ENCODE assay signal across 13 cellular contexts in the genomic region with DNA sequence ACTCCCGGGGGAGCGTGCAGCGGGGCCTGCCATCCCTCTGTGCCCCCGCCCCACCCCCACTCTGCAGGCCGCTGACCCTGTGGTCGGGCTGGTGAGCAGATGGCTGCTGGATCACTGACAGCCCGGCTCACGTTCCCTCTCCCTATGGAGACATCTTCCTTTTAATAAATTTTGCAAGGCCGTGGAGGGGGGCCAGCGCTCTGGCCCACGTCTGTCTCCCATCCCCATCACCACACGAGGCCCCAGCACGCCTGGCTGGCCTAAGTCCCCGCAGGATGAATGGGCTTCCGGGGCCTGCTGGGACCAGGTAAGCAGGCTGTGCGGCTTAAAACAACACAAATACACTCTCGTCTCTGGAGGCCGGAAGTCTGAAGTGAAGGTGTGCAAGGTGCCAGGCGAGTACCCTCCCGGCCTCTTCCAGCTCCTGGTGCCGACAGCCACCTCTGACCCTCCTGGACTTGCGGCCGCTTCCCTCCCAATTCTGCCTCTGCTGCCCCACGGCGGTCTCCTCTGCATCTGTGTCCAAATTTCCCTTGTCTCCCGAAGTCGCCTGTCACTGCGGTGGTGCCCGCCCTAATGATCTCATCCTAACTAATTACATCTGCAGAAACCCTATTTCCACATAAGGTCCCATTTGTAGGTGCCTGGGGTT. TPM values are rescaled to one million over a fixed set of nuclear protein-coding genes. Genes with fewer than 3 reads are reported as not detected.
DNase-seq lines count a peak whose midpoint lies in the region; ATAC-seq and TF ChIP-seq lines count a peak whose summit lies in the region.
"Had no signal": no experiment of that assay in that cellular context is flagged by ENCODE, and none has a peak within 500 bp of the region (broad histone marks: within the 10 kb centered on the region; RNA-seq: fewer than 3 reads in every experiment).

No MANE protein-coding gene starts in this region.

- H3K36me3 Mint-ChIP-seq in activated naive CD8-positive, alpha-beta T cell treated with anti-CD3 and anti-CD28 coated beads for 36 hours = no peaks in the 10 kb centered on the region
- no peaks in the 10 kb centered on the region for H3K36me3 Mint-ChIP-seq in activated naive CD8-positive, alpha-beta T cell treated with anti-CD3 and anti-CD28 coated beads, Interleukin-2, amount 50 U/mL, for 24 hours (ENCODE audit: low read depth)
- peaks cover 8% of the 10 kb centered on the region for H3K36me3 Mint-ChIP-seq in endodermal cell (ENCODE audit: low read depth)

- no peak overlapping the region for H2BK5ac ChIP-seq in mesenchymal stem cell (ENCODE audit: low read depth, low read length, poor library complexity, severe bottlenecking)

- peak overlapping the region in 1 of 2 experiments; percentile 42 for H3K23ac ChIP-seq in mesenchymal stem cell (ENCODE audit: low read length in 2 of 2)

- peak overlapping the region; percentile 92 for H4K8ac ChIP-seq in mesenchymal stem cell (ENCODE audit: low read length)

- DNase-seq in activated naive CD8-positive, alpha-beta T cell treated with anti-CD3 and anti-CD28 coated beads for 36 hours = no peak
- no peak for DNase-seq in activated naive CD8-positive, alpha-beta T cell treated with anti-CD3 and anti-CD28 coated beads, Interleukin-2, amount 50 U/mL, for 24 hours
- peak; percentile 82 for DNase-seq in endodermal cell
- peak; percentile 75 for DNase-seq in mesenchymal stem cell
- DNase-seq in mucosa of gallbladder (ENCODE audit: low spot score) = no peak
- no peak for DNase-seq in mesenteric fat pad (ENCODE audit: low spot score)
- no peak for DNase-seq in HuH-7 (ENCODE audit: low spot score)
- DNase-seq: activated CD8-positive, alpha-beta memory T cell treated with anti-CD3 and anti-CD28 coated beads, Interleukin-2, amount 50 U/mL, for 48 hours; C1 segment of cervical spinal cord; effector memory CD4-positive, alpha-beta T cell; Peyer's patch had no signal

- WGBS in endodermal cell (ENCODE audit: insufficient coverage in 1 of 2, insufficient read length in 1 of 2), 2 experiments = 54 to 70% methylated on average over 21 to 29 of the region's 29 CpGs
- 49% methylated on average over 29 of the region's 29 CpGs for WGBS in mesenchymal stem cell

- H3K27ac Mint-ChIP-seq in activated naive CD8-positive, alpha-beta T cell treated with anti-CD3 and anti-CD28 coated beads for 36 hours = peak overlapping the region; percentile 40
- H3K27ac Mint-ChIP-seq in activated naive CD8-positive, alpha-beta T cell treated with anti-CD3 and anti-CD28 coated beads, Interleukin-2, amount 50 U/mL, for 24 hours = no peak overlapping the region
- peak overlapping the region; percentile 75 for H3K27ac Mint-ChIP-seq in endodermal cell

- peak overlapping the region; percentile 19 for H2AK5ac ChIP-seq in mesenchymal stem cell (ENCODE audit: low read length, severe bottlenecking)

- H3K4me3 ChIP-seq in endodermal cell (ENCODE audit: low read length) = no peak overlapping the region
- no peak overlapping the region for H3K4me3 ChIP-seq in mesenchymal stem cell (ENCODE audit: insufficient read depth in 1 of 2, low read depth in 1 of 2, low read length in 2 of 2)
- H3K4me3 ChIP-seq: Peyer's patch had no signal

- peak; percentile 44 for TF ChIP-seq CTCF in endodermal cell (conservative IDR thresholded peaks at IDR 0.05)

- H2BK12ac ChIP-seq in mesenchymal stem cell (ENCODE audit: low read length in 2 of 2) = peak overlapping the region; percentile 70 to 92

- peak overlapping the region in 1 of 2 experiments; percentile 97 for H3K14ac ChIP-seq in mesenchymal stem cell (ENCODE audit: low read length in 2 of 2)

- peak overlapping the region; percentile 84 to 93 for H3K4ac ChIP-seq in mesenchymal stem cell (ENCODE audit: low read depth in 1 of 2, low read length in 2 of 2)

- H2BK15ac ChIP-seq in mesenchymal stem cell (ENCODE audit: low read depth, poor library complexity, severe bottlenecking) = peak overlapping the region; percentile 86

- H3K36me3 ChIP-seq in endodermal cell (ENCODE audit: control insufficient read depth, insufficient read depth, low read length) (peaks cover 4% of the 10 kb centered on the region), mesenchymal stem cell (ENCODE audit: control insufficient read depth in 1 of 2, insufficient read depth in 2 of 2, low read depth in 1 of 2, low read length in 2 of 2) (no peaks in the 10 kb centered on the region)
- H3K36me3 ChIP-seq: Peyer's patch had no signal

- H3K9me3 ChIP-seq in endodermal cell (ENCODE audit: control insufficient read depth, low read length) (no peaks in the 10 kb centered on the region), mesenchymal stem cell (ENCODE audit: control insufficient read depth, low read length) (no peaks in the 10 kb centered on the region)
- H3K9me3 ChIP-seq: Peyer's patch had no signal

- no peak overlapping the region for H3K4me3 Mint-ChIP-seq in activated naive CD8-positive, alpha-beta T cell treated with anti-CD3 and anti-CD28 coated beads for 36 hours
- no peak overlapping the region for H3K4me3 Mint-ChIP-seq in activated naive CD8-positive, alpha-beta T cell treated with anti-CD3 and anti-CD28 coated beads, Interleukin-2, amount 50 U/mL, for 24 hours
- peak overlapping the region; percentile 1 for H3K4me3 Mint-ChIP-seq in endodermal cell

- peaks cover 12% of the 10 kb centered on the region for H3K27me3 Mint-ChIP-seq in activated naive CD8-positive, alpha-beta T cell treated with anti-CD3 and anti-CD28 coated beads for 36 hours
- no peaks in the 10 kb centered on the region for H3K27me3 Mint-ChIP-seq in activated naive CD8-positive, alpha-beta T cell treated with anti-CD3 and anti-CD28 coated beads, Interleukin-2, amount 50 U/mL, for 24 hours
- H3K27me3 Mint-ChIP-seq in endodermal cell (ENCODE audit: insufficient read depth) = no peaks in the 10 kb centered on the region

- peaks cover 5% of the 10 kb centered on the region for H3K4me1 Mint-ChIP-seq in activated naive CD8-positive, alpha-beta T cell treated with anti-CD3 and anti-CD28 coated beads for 36 hours
- H3K4me1 Mint-ChIP-seq in activated naive CD8-positive, alpha-beta T cell treated with anti-CD3 and anti-CD28 coated beads, Interleukin-2, amount 50 U/mL, for 24 hours = peaks cover 2% of the 10 kb centered on the region
- peaks cover 18% of the 10 kb centered on the region for H3K4me1 Mint-ChIP-seq in endodermal cell

- peak overlapping the region; percentile 36 for H3K4me2 ChIP-seq in mesenchymal stem cell (ENCODE audit: low read length, poor library complexity, severe bottlenecking)

- H3K18ac ChIP-seq in mesenchymal stem cell (ENCODE audit: low read depth in 1 of 2, low read length in 2 of 2) = peak overlapping the region; percentile 94 to 96

- no peaks in the 10 kb centered on the region for H3K9me3 Mint-ChIP-seq in activated naive CD8-positive, alpha-beta T cell treated with anti-CD3 and anti-CD28 coated beads for 36 hours
- no peaks in the 10 kb centered on the region for H3K9me3 Mint-ChIP-seq in activated naive CD8-positive, alpha-beta T cell treated with anti-CD3 and anti-CD28 coated beads, Interleukin-2, amount 50 U/mL, for 24 hours
- peaks cover 3% of the 10 kb centered on the region for H3K9me3 Mint-ChIP-seq in endodermal cell

- H3K27me3 ChIP-seq in endodermal cell (ENCODE audit: control insufficient read depth, insufficient read depth, low read length, poor library complexity, severe bottlenecking) (no peaks in the 10 kb centered on the region), mesenchymal stem cell (ENCODE audit: control insufficient read depth in 1 of 2, insufficient read depth in 1 of 2, low read length in 2 of 2) (no peaks in the 10 kb centered on the region)
- H3K27me3 ChIP-seq: Peyer's patch had no signal

- H2BK120ac ChIP-seq in mesenchymal stem cell (ENCODE audit: low read depth, low read length) = peak overlapping the region; percentile 56

- no peak for ATAC-seq in activated naive CD8-positive, alpha-beta T cell treated with anti-CD3 and anti-CD28 coated beads, Interleukin-2, amount 50 U/mL, for 24 hours
- no peak for ATAC-seq in GM18909 (IDR thresholded peaks at IDR 0.05; ENCODE audit: poor library complexity, unreplicated experiment)

- peak overlapping the region; percentile 96 for H4K91ac ChIP-seq in mesenchymal stem cell (ENCODE audit: low read length)

- H2AFZ ChIP-seq in mesenchymal stem cell (ENCODE audit: low read depth, low read length) = peak overlapping the region; percentile 51

- peak overlapping the region; percentile 93 for H3K27ac ChIP-seq in endodermal cell (ENCODE audit: low read depth, low read length)
- H3K27ac ChIP-seq in mesenchymal stem cell (ENCODE audit: low read length, poor library complexity, severe bottlenecking) = peak overlapping the region; percentile 82

- peaks cover 4% of the 10 kb centered on the region for H3K4me1 ChIP-seq in endodermal cell (ENCODE audit: control insufficient read depth, insufficient read depth, low read length)
- H3K4me1 ChIP-seq in mesenchymal stem cell (ENCODE audit: control insufficient read depth, insufficient read depth, low read depth, low read length) = peaks cover 28% of the 10 kb centered on the region

- H3K79me1 ChIP-seq in mesenchymal stem cell (replicated peaks; ENCODE audit: low read length, poor library complexity, severe bottlenecking) = peaks cover 7% of the 10 kb centered on the region

- peak overlapping the region; percentile 4 for H3K9ac ChIP-seq in endodermal cell (ENCODE audit: extremely low read depth, low read length, poor library complexity, severe bottlenecking)
- peak overlapping the region; percentile 73 for H3K9ac ChIP-seq in mesenchymal stem cell (ENCODE audit: low read length)

RNA-seq across cellular contexts. Expression of gene PTBP1, which starts 8.3 kb away (rescaled TPM):
- total RNA-seq in activated naive CD8-positive, alpha-beta T cell treated with anti-CD3 and anti-CD28 coated beads for 36 hours = 100 to 1,000 TPM; 799 to 818 TPM
- total RNA-seq in endodermal cell (100 to 1,000 TPM; 647 to 694 TPM), mucosa of gallbladder (270 TPM), mesenteric fat pad (236 TPM)
- polyA plus RNA-seq in endodermal cell (2013, experiment 1 of 2) = 360 TPM
- 328 TPM for polyA plus RNA-seq in endodermal cell (2013, experiment 2 of 2)
- 233 TPM for polyA plus RNA-seq in mesenchymal stem cell (2013, experiment 1 of 2)
- 242 TPM for polyA plus RNA-seq in mesenchymal stem cell (2013, experiment 2 of 2)

RNA-seq across cellular contexts. Expression of gene PLPPR3, which starts 32.8 kb away (rescaled TPM):
- not detected for total RNA-seq in activated naive CD8-positive, alpha-beta T cell treated with anti-CD3 and anti-CD28 coated beads for 36 hours
- total RNA-seq in endodermal cell = 100 to 1,000 TPM; 110 to 111 TPM
- polyA plus RNA-seq in endodermal cell (2013, experiment 1 of 2) = 157 TPM
- polyA plus RNA-seq in endodermal cell (2013, experiment 2 of 2) = 150 TPM
- 3.2 TPM for polyA plus RNA-seq in mesenchymal stem cell (2013, experiment 1 of 2)
- 2.9 TPM for polyA plus RNA-seq in mesenchymal stem cell (2013, experiment 2 of 2)
- 0.20 TPM for total RNA-seq in mucosa of gallbladder
- not detected for total RNA-seq in mesenteric fat pad
- total RNA-seq: Peyer's patch had no signal

RNA-seq across cellular contexts. Expression of gene MISP, which starts 38.0 kb away (rescaled TPM):
- under 1 TPM in 1 of 2 experiments, not detected in 1; 0.10 TPM for total RNA-seq in activated naive CD8-positive, alpha-beta T cell treated with anti-CD3 and anti-CD28 coated beads for 36 hours
- under 1 TPM in 1 of 2 donors, not detected in 1; 0.11 TPM for total RNA-seq in endodermal cell
- polyA plus RNA-seq in endodermal cell (2013, experiment 1 of 2) = 0.18 TPM
- polyA plus RNA-seq in endodermal cell (2013, experiment 2 of 2) = 0.21 TPM
- 0.06 TPM for polyA plus RNA-seq in mesenchymal stem cell (2013, experiment 1 of 2)
- polyA plus RNA-seq in mesenchymal stem cell (2013, experiment 2 of 2) = 0.01 TPM
- 79.4 TPM for total RNA-seq in mucosa of gallbladder
- total RNA-seq in mesenteric fat pad = 0.67 TPM

RNA-seq across cellular contexts. Expression of gene AZU1, which starts 38.7 kb away (rescaled TPM):
- not detected for total RNA-seq in activated naive CD8-positive, alpha-beta T cell treated with anti-CD3 and anti-CD28 coated beads for 36 hours
- 1 to 10 TPM; 2.5 to 3.7 TPM for total RNA-seq in endodermal cell
- 1.2 TPM for polyA plus RNA-seq in endodermal cell (2013, experiment 1 of 2)
- polyA plus RNA-seq in endodermal cell (2013, experiment 2 of 2) = 1.2 TPM
- polyA plus RNA-seq in mesenchymal stem cell (2013, experiment 1 of 2) = 0.15 TPM
- polyA plus RNA-seq in mesenchymal stem cell (2013, experiment 2 of 2) = 0.05 TPM
- total RNA-seq in mucosa of gallbladder = not detected
- 0.39 TPM for total RNA-seq in mesenteric fat pad
- total RNA-seq: myocyte, Peyer's patch had no signal

RNA-seq across cellular contexts. Expression of gene PRTN3, which starts 51.9 kb away (rescaled TPM):
- not detected for total RNA-seq in activated naive CD8-positive, alpha-beta T cell treated with anti-CD3 and anti-CD28 coated beads for 36 hours
- not detected for total RNA-seq in endodermal cell
- 0.61 TPM for polyA plus RNA-seq in endodermal cell (2013, experiment 1 of 2)
- 0.29 TPM for polyA plus RNA-seq in endodermal cell (2013, experiment 2 of 2)
- 0.07 TPM for polyA plus RNA-seq in mesenchymal stem cell (2013, experiment 1 of 2)
- 0.04 TPM for polyA plus RNA-seq in mesenchymal stem cell (2013, experiment 2 of 2)
- total RNA-seq in mucosa of gallbladder = not detected
- total RNA-seq in mesenteric fat pad = 0.32 TPM
- total RNA-seq: myocyte, Peyer's patch had no signal

Comparison
In these comparisons a context has a peak if more than half of its experiments do, and no peak if none do; other contexts are left out.
1. DNase-seq: peak in endodermal cell (single experiment) and mesenchymal stem cell (single experiment); none in activated naive CD8-positive, alpha-beta T cell treated with anti-CD3 and anti-CD28 coated beads for 36 hours (single experiment), activated naive CD8-positive, alpha-beta T cell treated with anti-CD3 and anti-CD28 coated beads, Interleukin-2, amount 50 U/mL, for 24 hours (single experiment), mucosa of gallbladder (single experiment), mesenteric fat pad (single experiment) and HuH-7 (single experiment).
2. RNA of gene PLPPR3, which starts 32.8 kb away (total RNA-seq): 110 to 111 TPM in endodermal cell; 0.20 TPM in mucosa of gallbladder (single experiment), not detected in mesenteric fat pad (single experiment) and not detected in activated naive CD8-positive, alpha-beta T cell treated with anti-CD3 and anti-CD28 coated beads for 36 hours; every median in the first group is over 10 times any median in the second.
3. RNA of gene MISP, which starts 38.0 kb away (total RNA-seq): 79.4 TPM in mucosa of gallbladder (single experiment); 0.67 TPM in mesenteric fat pad (single experiment), 0.11 TPM in endodermal cell and 0.10 TPM in activated naive CD8-positive, alpha-beta T cell treated with anti-CD3 and anti-CD28 coated beads for 36 hours; every median in the first group is over 10 times any median in the second.